Comparison of ENCODE assay signal across 1 cellular context in genomic region chr3:187746059-187746453, GRCh38.
TF ChIP-seq lines count a peak whose summit lies in the region.

No MANE protein-coding gene starts in this region.

TF ChIP-seq in K562, 482 proteins besides CTCF, POLR2A, EP300 and RAD21 (continued from another document):
- no peak for TF ChIP-seq BHLHE40 (IDR thresholded peaks at IDR 0.05; ENCODE audit: low read length)
- TF ChIP-seq RREB1 (CRISPR knock-in tag; IDR thresholded peaks at IDR 0.05): no peak
- peak; percentile 89; the same call in 1 of the 2 replicates for TF ChIP-seq OTX1 (CRISPR knock-in tag; IDR thresholded peaks at IDR 0.05)
- TF ChIP-seq, protein P1, sequence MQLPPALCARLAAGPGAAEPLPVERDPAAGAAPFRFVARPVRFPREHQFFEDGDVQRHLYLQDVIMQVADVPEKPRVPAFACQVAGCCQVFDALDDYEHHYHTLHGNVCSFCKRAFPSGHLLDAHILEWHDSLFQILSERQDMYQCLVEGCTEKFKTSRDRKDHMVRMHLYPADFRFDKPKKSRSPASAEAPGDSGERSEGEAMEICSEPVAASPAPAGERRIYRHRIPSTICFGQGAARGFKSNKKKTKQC (CRISPR knock-in tag; IDR thresholded peaks at IDR 0.05): no peak
- TF ChIP-seq POLR2H (tag; IDR thresholded peaks at IDR 0.05; ENCODE audit: low read depth): peak; percentile 85
- TF ChIP-seq, protein P2, sequence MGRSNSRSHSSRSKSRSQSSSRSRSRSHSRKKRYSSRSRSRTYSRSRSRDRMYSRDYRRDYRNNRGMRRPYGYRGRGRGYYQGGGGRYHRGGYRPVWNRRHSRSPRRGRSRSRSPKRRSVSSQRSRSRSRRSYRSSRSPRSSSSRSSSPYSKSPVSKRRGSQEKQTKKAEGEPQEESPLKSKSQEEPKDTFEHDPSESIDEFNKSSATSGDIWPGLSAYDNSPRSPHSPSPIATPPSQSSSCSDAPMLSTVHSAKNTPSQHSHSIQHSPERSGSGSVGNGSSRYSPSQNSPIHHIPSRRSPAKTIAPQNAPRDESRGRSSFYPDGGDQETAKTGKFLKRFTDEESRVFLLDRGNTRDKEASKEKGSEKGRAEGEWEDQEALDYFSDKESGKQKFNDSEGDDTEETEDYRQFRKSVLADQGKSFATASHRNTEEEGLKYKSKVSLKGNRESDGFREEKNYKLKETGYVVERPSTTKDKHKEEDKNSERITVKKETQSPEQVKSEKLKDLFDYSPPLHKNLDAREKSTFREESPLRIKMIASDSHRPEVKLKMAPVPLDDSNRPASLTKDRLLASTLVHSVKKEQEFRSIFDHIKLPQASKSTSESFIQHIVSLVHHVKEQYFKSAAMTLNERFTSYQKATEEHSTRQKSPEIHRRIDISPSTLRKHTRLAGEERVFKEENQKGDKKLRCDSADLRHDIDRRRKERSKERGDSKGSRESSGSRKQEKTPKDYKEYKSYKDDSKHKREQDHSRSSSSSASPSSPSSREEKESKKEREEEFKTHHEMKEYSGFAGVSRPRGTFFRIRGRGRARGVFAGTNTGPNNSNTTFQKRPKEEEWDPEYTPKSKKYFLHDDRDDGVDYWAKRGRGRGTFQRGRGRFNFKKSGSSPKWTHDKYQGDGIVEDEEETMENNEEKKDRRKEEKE (IDR thresholded peaks at IDR 0.05; ENCODE audit: borderline replicate concordance in 1 of 2, control insufficient read depth in 1 of 2, low read depth in 2 of 2, low read length in 1 of 2): no peak
- no peak for TF ChIP-seq SMARCA4 (IDR thresholded peaks at IDR 0.05)
- 0 out of 2 replicates have a peak, but pooled peaks have one; percentile 46 for TF ChIP-seq SUPT5H (IDR thresholded peaks at IDR 0.05)
- TF ChIP-seq, protein P3, sequence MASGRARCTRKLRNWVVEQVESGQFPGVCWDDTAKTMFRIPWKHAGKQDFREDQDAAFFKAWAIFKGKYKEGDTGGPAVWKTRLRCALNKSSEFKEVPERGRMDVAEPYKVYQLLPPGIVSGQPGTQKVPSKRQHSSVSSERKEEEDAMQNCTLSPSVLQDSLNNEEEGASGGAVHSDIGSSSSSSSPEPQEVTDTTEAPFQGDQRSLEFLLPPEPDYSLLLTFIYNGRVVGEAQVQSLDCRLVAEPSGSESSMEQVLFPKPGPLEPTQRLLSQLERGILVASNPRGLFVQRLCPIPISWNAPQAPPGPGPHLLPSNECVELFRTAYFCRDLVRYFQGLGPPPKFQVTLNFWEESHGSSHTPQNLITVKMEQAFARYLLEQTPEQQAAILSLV (tag; IDR thresholded peaks at IDR 0.05): no peak
- no peak for TF ChIP-seq ETV1 (tag; conservative IDR thresholded peaks at IDR 0.05; ENCODE audit: low read depth)
- TF ChIP-seq EHMT2 (IDR thresholded peaks at IDR 0.05): no peak
- TF ChIP-seq FUS (optimal IDR thresholded peaks at IDR 0.05; ENCODE audit: low read depth, low read length): no peak
- peak; percentile 95 for TF ChIP-seq BRD9 (IDR thresholded peaks at IDR 0.05; ENCODE audit: low read depth, partially characterized antibody)
- TF ChIP-seq PATZ1 (CRISPR knock-in tag; IDR thresholded peaks at IDR 0.05; ENCODE audit: borderline replicate concordance): peak; percentile 44; the same call in 1 of the 2 replicates
- peak; percentile 17; the same call in 1 of the 2 replicates for TF ChIP-seq SMARCA5 (IDR thresholded peaks at IDR 0.05)
